In genomic region chr9:86354048-86354881, GRCh38 we compare ENCODE assay signal across 7 cellular contexts.
DNase-seq lines count a peak whose midpoint lies in the region; ATAC-seq lines count a peak whose summit lies in the region.

TUT7 (minus strand) TSS chr9:86354410; CDS start chr9:86353199, 1,211 bp downstream.

- peak; percentile 79 for DNase-seq in NCI-H2029 treated with DMSO at 0.1 percent for 48 hours (lab: John Stamatoyannopoulos, UW)
- peak; percentile 92 for DNase-seq in T1000 (lab: John Stamatoyannopoulos, UW)
- DNase-seq in astrocyte of the hippocampus (ENCODE audit: low read depth, low spot score), result peak; percentile 99
- DNase-seq in hippocampal formation (lab: John Stamatoyannopoulos, UW), result peak; percentile 93 to 95
- peak; percentile 97 for DNase-seq in retina

- ATAC-seq in GM18517 (IDR thresholded peaks at IDR 0.05; ENCODE audit: unreplicated experiment) (peak; percentile 70), HG03025 (IDR thresholded peaks at IDR 0.05; ENCODE audit: low FRiP score, unreplicated experiment) (peak; percentile 74)

Comparison
In these comparisons a context has a peak if more than half of its experiments do, and no peak if none do; other contexts are left out.
1. Peak in every context shown above with its lines: DNase-seq and ATAC-seq.